Comparison of ENCODE assay signal across 1 cellular context in genomic region chr1:111920221-111921024, GRCh38.
A peak's percentile ranks its signal among the peaks of the same experiment; 100 is the strongest.
TF ChIP-seq lines count a peak whose summit lies in the region.

No MANE protein-coding gene starts in this region.

TF ChIP-seq in K562, 482 proteins besides CTCF, POLR2A, EP300 and RAD21 (continued from another document and continues in another):
- TF ChIP-seq SAP30 (IDR thresholded peaks at IDR 0.05; ENCODE audit: borderline replicate concordance, insufficient read depth, low read depth, low read length, poor library complexity, severe bottlenecking) = no peak
- no peak for TF ChIP-seq EWSR1 (IDR thresholded peaks at IDR 0.05; ENCODE audit: borderline replicate concordance, low read depth, partially characterized antibody)
- no peak for TF ChIP-seq PBX2 (CRISPR knock-in tag; IDR thresholded peaks at IDR 0.05; ENCODE audit: low read depth)
- no peak; the same call in 1 of the 2 replicates for TF ChIP-seq PBX2 (tag; conservative IDR thresholded peaks at IDR 0.05; ENCODE audit: low read depth)
- TF ChIP-seq ZNF316 (IDR thresholded peaks at IDR 0.05) = peak; percentile 77
- TF ChIP-seq REST (CRISPR knock-in tag; IDR thresholded peaks at IDR 0.05; ENCODE audit: low read depth) = peak; percentile 59; the same call in 1 of the 2 replicates
- TF ChIP-seq BRD9 (IDR thresholded peaks at IDR 0.05; ENCODE audit: low read depth, partially characterized antibody) = no peak
- TF ChIP-seq POLR2B (IDR thresholded peaks at IDR 0.05; ENCODE audit: low read depth, partially characterized antibody) = no peak
- TF ChIP-seq TFAP4 (CRISPR knock-in tag; IDR thresholded peaks at IDR 0.05; ENCODE audit: borderline replicate concordance) = no peak
- TF ChIP-seq STAG1 (CRISPR knock-in tag; IDR thresholded peaks at IDR 0.05; ENCODE audit: borderline replicate concordance) = no peak
- no peak for TF ChIP-seq ZNF445 (CRISPR knock-in tag; IDR thresholded peaks at IDR 0.05; ENCODE audit: low read depth)
- TF ChIP-seq PTBP1 (IDR thresholded peaks at IDR 0.05; ENCODE audit: low read depth, low read length) = no peak
- TF ChIP-seq THRA (IDR thresholded peaks at IDR 0.05) = no peak
- no peak for TF ChIP-seq MCM5 (IDR thresholded peaks at IDR 0.05; ENCODE audit: low read depth)
- no peak for TF ChIP-seq KLF6 (CRISPR knock-in tag; IDR thresholded peaks at IDR 0.05; ENCODE audit: borderline replicate concordance)
- TF ChIP-seq NFE2L1 (tag; IDR thresholded peaks at IDR 0.05; ENCODE audit: borderline replicate concordance, low read depth) = peak; percentile 30; the same call in 1 of the 2 replicates
- no peak for TF ChIP-seq ZNF436 (CRISPR knock-in tag; IDR thresholded peaks at IDR 0.05)
- TF ChIP-seq ZC3H8 (IDR thresholded peaks at IDR 0.05) = no peak
- TF ChIP-seq NFE2 (IDR thresholded peaks at IDR 0.05; ENCODE audit: low read depth) = peak; percentile 78
- TF ChIP-seq HNRNPUL1 (IDR thresholded peaks at IDR 0.05; ENCODE audit: low read length) = no peak
- no peak for TF ChIP-seq TBL1XR1 (IDR thresholded peaks at IDR 0.05; ENCODE audit: low read length in 2 of 2)
- TF ChIP-seq ZNF644 (tag; IDR thresholded peaks at IDR 0.05; ENCODE audit: low read depth) = no peak
- TF ChIP-seq XRCC5 (IDR thresholded peaks at IDR 0.05; ENCODE audit: low read depth, low read length) = no peak
- TF ChIP-seq GATA2 (CRISPR knock-in tag; IDR thresholded peaks at IDR 0.05) = no peak
- no peak for TF ChIP-seq HOMEZ (CRISPR knock-in tag; IDR thresholded peaks at IDR 0.05)
- peak; percentile 26; the same call in 1 of the 2 replicates for TF ChIP-seq CBFA2T3 (IDR thresholded peaks at IDR 0.05)
- TF ChIP-seq ZNF586 (CRISPR knock-in tag; conservative IDR thresholded peaks at IDR 0.05) = no peak
- TF ChIP-seq ZNF175 (CRISPR knock-in tag; IDR thresholded peaks at IDR 0.05; ENCODE audit: low read depth) = no peak
- no peak for TF ChIP-seq ZSCAN29 (IDR thresholded peaks at IDR 0.05)
- TF ChIP-seq ZNF23 (CRISPR knock-in tag; IDR thresholded peaks at IDR 0.05) = no peak
- TF ChIP-seq SIRT6 (IDR thresholded peaks at IDR 0.05; ENCODE audit: low read depth, low read length) = no peak
- TF ChIP-seq C11orf30 (IDR thresholded peaks at IDR 0.05; ENCODE audit: low read depth) = peak; percentile 83
- TF ChIP-seq POLR2AphosphoS5 (IDR thresholded peaks at IDR 0.05; ENCODE audit: control insufficient read depth, insufficient read depth, low read depth, low read length) = no peak
- no peak for TF ChIP-seq BCOR (IDR thresholded peaks at IDR 0.05)
- no peak for TF ChIP-seq NR2C1 (IDR thresholded peaks at IDR 0.05)
- no peak for TF ChIP-seq NR2C1 (tag; IDR thresholded peaks at IDR 0.05)
- TF ChIP-seq MEF2A (IDR thresholded peaks at IDR 0.05; ENCODE audit: control insufficient read depth, low read depth, low read length) = peak; percentile 84
- no peak for TF ChIP-seq SRSF9 (IDR thresholded peaks at IDR 0.05; ENCODE audit: borderline replicate concordance, low read depth, low read length)
- TF ChIP-seq BHLHE40 (IDR thresholded peaks at IDR 0.05; ENCODE audit: low read length) = peak; percentile 55; the same call in 1 of the 2 replicates
- TF ChIP-seq FOXJ2 (tag; IDR thresholded peaks at IDR 0.05) = peak; percentile 61; the same call in 1 of the 2 replicates
- no peak for TF ChIP-seq NR1H2 (CRISPR knock-in tag; IDR thresholded peaks at IDR 0.05)
- TF ChIP-seq ZBTB33 (CRISPR knock-in tag; IDR thresholded peaks at IDR 0.05) = no peak
- no peak for TF ChIP-seq NFRKB (IDR thresholded peaks at IDR 0.05; ENCODE audit: low read depth)
- TF ChIP-seq MAX (CRISPR knock-in tag; IDR thresholded peaks at IDR 0.05) = no peak
- TF ChIP-seq KDM2B (CRISPR knock-in tag; IDR thresholded peaks at IDR 0.05) = no peak
- TF ChIP-seq GMEB1 (CRISPR knock-in tag; IDR thresholded peaks at IDR 0.05) = no peak
- no peak for TF ChIP-seq ZNF75A (CRISPR knock-in tag; IDR thresholded peaks at IDR 0.05)
- TF ChIP-seq ZNF780A (CRISPR knock-in tag; IDR thresholded peaks at IDR 0.05) = no peak
- TF ChIP-seq HDAC6 (IDR thresholded peaks at IDR 0.05; ENCODE audit: low read depth, low read length) = no peak
- peak; percentile 59; the same call in 1 of the 2 replicates for TF ChIP-seq EHMT2 (IDR thresholded peaks at IDR 0.05)
- no peak for TF ChIP-seq GABPB2 (CRISPR knock-in tag; conservative IDR thresholded peaks at IDR 0.05)
- TF ChIP-seq CTCFL (IDR thresholded peaks at IDR 0.05; ENCODE audit: borderline replicate concordance, insufficient read depth, low read depth, low read length, poor library complexity, severe bottlenecking) = no peak
- TF ChIP-seq CXXC5 (CRISPR knock-in tag; IDR thresholded peaks at IDR 0.05) = no peak
- TF ChIP-seq KLF1 (tag; IDR thresholded peaks at IDR 0.05) = no peak
